ENCODE assay signal across 9 cellular contexts in genomic region chr18:46250812-46251173, GRCh38.
DNase-seq lines count a peak whose midpoint lies in the region; ATAC-seq and TF ChIP-seq lines count a peak whose summit lies in the region.
"Had no signal": no experiment of that assay in that cellular context is flagged by ENCODE, and none has a peak within 500 bp of the region (broad histone marks: within the 10 kb centered on the region; RNA-seq: fewer than 3 reads in every experiment).

No MANE protein-coding gene starts in this region.

- no peak overlapping the region for H2BK12ac ChIP-seq in H9 (ENCODE audit: insufficient read length, low read depth, low read length)

- no peak overlapping the region for H2BK120ac ChIP-seq in H9 (ENCODE audit: low read depth, low read length, poor library complexity, severe bottlenecking)

- peak overlapping the region; percentile 53 to 78 (median 67); a peak in 21 of 22 replicates for H3K27ac ChIP-seq in BLaER1 treated with 17β-estradiol and CSF1 and Interleukin-3, amounts not matched to agents 10 nM and 100 nM
- H3K27ac ChIP-seq in H9 (ENCODE audit: insufficient read length, low read depth, low read length) = no peak overlapping the region
- H3K27ac ChIP-seq: cardiac muscle cell had no signal

- no peak overlapping the region for H2AK5ac ChIP-seq in H9 (ENCODE audit: insufficient read length, low read length)

- H3K23me2 ChIP-seq in H9 (ENCODE audit: insufficient read length, low read depth, low read length, poor library complexity, severe bottlenecking) = no peaks in the 10 kb centered on the region

- H4K20me1 ChIP-seq in BLaER1 treated with 17β-estradiol and CSF1 and Interleukin-3, amounts not matched to agents 10 nM and 100 nM = peaks cover 0 to 11% (median 0%) of the 10 kb centered on the region in 11 experiments; a peak in 7 of 22 replicates
- H4K20me1 ChIP-seq in H9 (ENCODE audit: control insufficient read depth, insufficient read depth, insufficient read length) = no peaks in the 10 kb centered on the region

- TF ChIP-seq CTCF in H9 (conservative IDR thresholded peaks at IDR 0.05) = no peak

- peak; percentile 29 for ATAC-seq in memory B cell (ENCODE audit: low read depth)

- POLR2A ChIA-PET in activated CD4-positive, alpha-beta memory T cell treated with anti-CD3 and anti-CD28 coated beads for 36 hours (lab: Charles Lee) = interaction anchor here (0.9 to 1.4 kb wide), 4 partner anchors 18 to 77 kb away, joined by 3 to 4 read pairs (median 3); a partner anchor contains a TSS

- H3K4me2 ChIP-seq in BLaER1 treated with 17β-estradiol and CSF1 and Interleukin-3, amounts not matched to agents 10 nM and 100 nM = peak overlapping the region; percentile 67 to 95 (median 84)
- no peak overlapping the region for H3K4me2 ChIP-seq in H9 (ENCODE audit: insufficient read depth, insufficient read length, low read length)

- H3K36me3 Mint-ChIP-seq in H9 (ENCODE audit: insufficient read depth in 1 of 3, low read depth in 3 of 3) (peaks cover 2 to 4% (median 2%) of the 10 kb centered on the region in 3 experiments; a peak in 3 of 7 replicates), memory B cell (peaks cover 19% of the 10 kb centered on the region)
- H3K36me3 Mint-ChIP-seq in activated CD4-positive, alpha-beta memory T cell treated with anti-CD3 and anti-CD28 coated beads for 36 hours = peaks cover 20% of the 10 kb centered on the region

- H3K9me3 ChIP-seq in BLaER1 treated with 17β-estradiol and CSF1 and Interleukin-3, amounts not matched to agents 10 nM and 100 nM (replicated peaks in 1 of 11) = no peaks in the 10 kb centered on the region
- H3K9me3 ChIP-seq in H9 (ENCODE audit: control insufficient read depth, low read depth, low read length) (no peaks in the 10 kb centered on the region), MG63 (no peaks in the 10 kb centered on the region)

- no peaks in the 10 kb centered on the region for H3K27me3 Mint-ChIP-seq in H9 (ENCODE audit: low read depth)
- H3K27me3 Mint-ChIP-seq in activated CD4-positive, alpha-beta memory T cell treated with anti-CD3 and anti-CD28 coated beads for 36 hours = no peaks in the 10 kb centered on the region
- no peaks in the 10 kb centered on the region for H3K27me3 Mint-ChIP-seq in memory B cell

- peak overlapping the region in 3 of 10 experiments; percentile 33 to 42 (median 34); a peak in 5 of 20 replicates for H3K4me3 ChIP-seq in BLaER1 treated with 17β-estradiol and CSF1 and Interleukin-3, amounts not matched to agents 10 nM and 100 nM
- H3K4me3 ChIP-seq in MG63 = no peak overlapping the region
- H3K4me3 ChIP-seq: cardiac muscle cell had no signal

- no peaks in the 10 kb centered on the region for H3K79me1 ChIP-seq in H9 (ENCODE audit: insufficient read depth, low read depth, low read length, poor library complexity, severe bottlenecking)

- H3K4me1 Mint-ChIP-seq in H9 = peaks cover 26 to 27% of the 10 kb centered on the region in 2 experiments
- peaks cover 55% of the 10 kb centered on the region for H3K4me1 Mint-ChIP-seq in activated CD4-positive, alpha-beta memory T cell treated with anti-CD3 and anti-CD28 coated beads for 36 hours (ENCODE audit: low read depth)
- H3K4me1 Mint-ChIP-seq in memory B cell = peaks cover 31% of the 10 kb centered on the region

- H3K36me3 ChIP-seq in BLaER1 treated with 17β-estradiol and CSF1 and Interleukin-3, amounts not matched to agents 10 nM and 100 nM = peaks cover 23 to 61% (median 39%) of the 10 kb centered on the region in 11 experiments; a peak in 20 of 22 replicates
- peaks cover 4% of the 10 kb centered on the region; the same call in 1 of the 2 replicates for H3K36me3 ChIP-seq in MG63

- H4K8ac ChIP-seq in H9 (replicated peaks; ENCODE audit: insufficient read length, low read depth, low read length) = no peak overlapping the region

- no peak overlapping the region for H4K5ac ChIP-seq in H9 (ENCODE audit: insufficient read length, low read depth, low read length)

- H2BK15ac ChIP-seq in H9 (ENCODE audit: low read depth, low read length) = no peak overlapping the region

- no peak overlapping the region for H3K56ac ChIP-seq in H9 (ENCODE audit: insufficient read length, low read depth, low read length)

- peaks cover 27 to 42% (median 31%) of the 10 kb centered on the region in 10 experiments for H3K4me1 ChIP-seq in BLaER1 treated with 17β-estradiol and CSF1 and Interleukin-3, amounts not matched to agents 10 nM and 100 nM
- peaks cover 4% of the 10 kb centered on the region; the same call in 1 of the 2 replicates for H3K4me1 ChIP-seq in H9 (ENCODE audit: insufficient read depth, low read length)

- peak overlapping the region in 10 of 11 experiments; percentile 26 to 63 (median 52); a peak in 10 of 22 replicates for H3K9ac ChIP-seq in BLaER1 treated with 17β-estradiol and CSF1 and Interleukin-3, amounts not matched to agents 10 nM and 100 nM
- no peak overlapping the region for H3K9ac ChIP-seq in H9 (ENCODE audit: extremely low read depth, insufficient read length, low read length)

- H3K9me3 Mint-ChIP-seq in H9 (no peaks in the 10 kb centered on the region), memory B cell (peaks cover 4% of the 10 kb centered on the region)
- no peaks in the 10 kb centered on the region for H3K9me3 Mint-ChIP-seq in activated CD4-positive, alpha-beta memory T cell treated with anti-CD3 and anti-CD28 coated beads for 36 hours

- no peak overlapping the region for H4K91ac ChIP-seq in H9 (ENCODE audit: insufficient read length, low read depth, low read length)

- no peak overlapping the region for H2BK5ac ChIP-seq in H9 (ENCODE audit: insufficient read length, low read length)

- H3K27ac Mint-ChIP-seq in H9 (peak overlapping the region in 2 of 3 experiments; percentile 0 to 75; a peak in 2 of 7 replicates), memory B cell (peak overlapping the region; percentile 99)
- peak overlapping the region; percentile 79 for H3K27ac Mint-ChIP-seq in activated CD4-positive, alpha-beta memory T cell treated with anti-CD3 and anti-CD28 coated beads for 36 hours

- H3K14ac ChIP-seq in H9 (ENCODE audit: insufficient read depth, low read length) = no peak overlapping the region

- H3T11ph ChIP-seq in H9 (ENCODE audit: low read length) = no peak overlapping the region

- no peaks in the 10 kb centered on the region for H3K27me3 ChIP-seq in BLaER1 treated with 17β-estradiol and CSF1 and Interleukin-3, amounts not matched to agents 10 nM and 100 nM
- H3K27me3 ChIP-seq in H9 (ENCODE audit: insufficient read depth, low read length) (no peaks in the 10 kb centered on the region), MG63 (no peaks in the 10 kb centered on the region)
- H3K27me3 ChIP-seq: cardiac muscle cell had no signal

- no peak overlapping the region for H3K23ac ChIP-seq in H9 (ENCODE audit: insufficient read length, low read depth, low read length)

- intact Hi-C loops in activated CD4-positive, alpha-beta memory T cell treated with anti-CD3 and anti-CD28 coated beads for 36 hours (cut with micrococcal nuclease) = loop anchor here (1.0 to 5.0 kb wide), 7 partner anchors 15 to 237 kb away; a partner anchor contains a TSS

- no peak overlapping the region for H3K4me3 Mint-ChIP-seq in H9
- peak overlapping the region; percentile 42 for H3K4me3 Mint-ChIP-seq in activated CD4-positive, alpha-beta memory T cell treated with anti-CD3 and anti-CD28 coated beads for 36 hours
- H3K4me3 Mint-ChIP-seq in memory B cell = peak overlapping the region; percentile 89

- H2BK20ac ChIP-seq in H9 (ENCODE audit: low read depth, low read length, poor library complexity, severe bottlenecking) = no peak overlapping the region

- H3K4ac ChIP-seq in H9 (ENCODE audit: low read depth, low read length) = no peak overlapping the region

- DNase-seq in H9 (no peak), memory B cell (ENCODE audit: low spot score in 2 of 2) (peak in 1 of 2 donors; percentile 14), activated gamma-delta T cell treated with Interleukin-2 at 50 U/mL for 16 hours (no peak), NCI-H187 (lab: John Stamatoyannopoulos, UW) (no peak), MG63 (no peak), NCI-H1436 treated with DMSO at 0.1 percent for 48 hours (lab: John Stamatoyannopoulos, UW) (no peak)
- DNase-seq in activated CD4-positive, alpha-beta memory T cell treated with anti-CD3 and anti-CD28 coated beads for 36 hours = no peak

- H3K18ac ChIP-seq in H9 (ENCODE audit: insufficient read length, low read depth, low read length) = no peak overlapping the region

- H2AFZ ChIP-seq in H9 (ENCODE audit: low read length) = no peak overlapping the region

- no CpG with 5 or more reads among the region's 2 CpGs for WGBS in H9 (ENCODE audit: extremely low coverage, insufficient read length, low lambda C conversion rate)

- no peaks in the 10 kb centered on the region; the same call in 1 of the 2 replicates for H3K79me2 ChIP-seq in H9 (ENCODE audit: insufficient read depth, low read length)

- CTCF ChIA-PET in activated CD4-positive, alpha-beta memory T cell treated with anti-CD3 and anti-CD28 coated beads for 36 hours (lab: Charles Lee) = interaction anchor here (0.7 to 4.9 kb wide), 7 partner anchors 30 to 407 kb away, joined by 3 to 33 read pairs (median 5); a partner anchor contains a TSS

Comparison
In these comparisons a context has a peak if more than half of its experiments do, and no peak if none do; other contexts are left out.
1. H3K27ac Mint-ChIP-seq: peak in every context shown above with its lines; median percentile 99 in memory B cell; 79 in activated CD4-positive, alpha-beta memory T cell treated with anti-CD3 and anti-CD28 coated beads for 36 hours; 38 in H9.
2. H3K4me3 Mint-ChIP-seq: peak in activated CD4-positive, alpha-beta memory T cell treated with anti-CD3 and anti-CD28 coated beads for 36 hours (single experiment) and memory B cell (single experiment); none in H9 (0 of 2).